26 cellular contexts compared by ENCODE assay signal in the genomic region with DNA sequence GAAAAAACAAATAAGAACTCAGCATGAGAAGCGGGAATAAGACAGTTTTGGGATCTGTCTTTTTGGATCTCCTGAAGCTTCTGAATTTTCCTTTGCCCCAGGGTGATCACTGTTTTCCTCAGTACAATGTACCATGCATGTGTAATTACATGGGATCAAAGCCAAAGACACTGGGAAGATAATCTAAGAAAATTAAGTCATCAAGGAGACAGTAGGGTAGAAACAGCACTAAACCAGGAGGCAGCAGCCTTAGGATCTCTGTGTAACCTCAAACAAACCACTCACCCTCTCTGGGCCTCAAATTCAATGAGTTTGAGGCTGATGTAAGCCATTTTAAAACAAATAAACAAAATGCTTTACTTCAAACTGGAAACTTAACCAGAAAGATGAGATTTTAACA.
DNase-seq lines count a peak whose midpoint lies in the region; ATAC-seq, FAIRE-seq and TF ChIP-seq lines count a peak whose summit lies in the region.
"Had no signal": no experiment of that assay in that cellular context is flagged by ENCODE, and none has a peak within 500 bp of the region (broad histone marks: within the 10 kb centered on the region; RNA-seq: fewer than 3 reads in every experiment).

No MANE protein-coding gene starts in this region.

- no peak overlapping the region for H3K4ac ChIP-seq in IMR-90 (ENCODE audit: low read depth, low read length)

- intact Hi-C loops in IMR-90 (cut with micrococcal nuclease) (no loop called here), esophagus squamous epithelium (cut with DNase I) (no loop called here)

- TF ChIP-seq POLR2A in IMR-90 (IDR thresholded peaks at IDR 0.05; ENCODE audit: low read depth, low read length): no peak
- no peak for TF ChIP-seq POLR2A in esophagus squamous epithelium (IDR thresholded peaks at IDR 0.05)

- H4K8ac ChIP-seq in IMR-90 (ENCODE audit: low read depth in 2 of 2, low read length in 2 of 2): no peak overlapping the region

- H3K4me3 Mint-ChIP-seq in CD4-positive, CD25-positive, alpha-beta regulatory T cell: no peak overlapping the region
- H3K4me3 Mint-ChIP-seq in activated naive CD8-positive, alpha-beta T cell treated with anti-CD3 and anti-CD28 coated beads for 36 hours: no peak overlapping the region
- H3K4me3 Mint-ChIP-seq: CD14-positive monocyte had no signal

- H3K9me3 ChIP-seq in CD4-positive, CD25-positive, alpha-beta regulatory T cell (ENCODE audit: control insufficient read depth in 2 of 2, low read length in 2 of 2): no peaks in the 10 kb centered on the region
- H3K9me3 ChIP-seq in IMR-90 (ENCODE audit: control insufficient read depth, insufficient read depth, low read length) (no peaks in the 10 kb centered on the region), keratinocyte (ENCODE audit: control insufficient read depth, low read depth, low read length) (no peaks in the 10 kb centered on the region), esophagus squamous epithelium (no peaks in the 10 kb centered on the region)
- H3K9me3 ChIP-seq: breast epithelium, SJSA1, thoracic aorta had no signal

- no peak overlapping the region for H3K4me3 ChIP-seq in CD4-positive, CD25-positive, alpha-beta regulatory T cell (ENCODE audit: low read depth, low read length)
- H3K4me3 ChIP-seq in IMR-90 (ENCODE audit: insufficient read depth, low read depth, low read length) (no peak overlapping the region), keratinocyte (ENCODE audit: control insufficient read depth in 2 of 3, extremely low read depth in 1 of 3, insufficient read depth in 2 of 3, low read depth in 1 of 3, low read length in 3 of 3) (no peak overlapping the region), esophagus squamous epithelium (no peak overlapping the region)
- H3K4me3 ChIP-seq: breast epithelium, GM12878, SJSA1, thoracic aorta had no signal

- no peak for ATAC-seq in CD4-positive, CD25-positive, alpha-beta regulatory T cell (ENCODE audit: low read depth in 2 of 2)
- ATAC-seq in IMR-90 (ENCODE audit: low read depth): peak; percentile 56
- no peak for ATAC-seq in activated naive CD4-positive, alpha-beta T cell treated with anti-CD3 and anti-CD28 coated beads, Interleukin-2, amount 50 U/mL, for 72 hours
- ATAC-seq: activated CD4-positive, CD25-positive, alpha-beta regulatory T cell treated with anti-CD3 and anti-CD28 coated beads, Interleukin-2, amount 50 U/mL, for 24 hours; foreskin keratinocyte; GM12878 had no signal

- no peak overlapping the region for H3K56ac ChIP-seq in IMR-90 (ENCODE audit: extremely low read depth, insufficient read depth, low read length)

- peaks cover 21 to 57% (median 41%) of the 10 kb centered on the region in 4 donors for H3K4me1 Mint-ChIP-seq in CD4-positive, CD25-positive, alpha-beta regulatory T cell
- peaks cover 73% of the 10 kb centered on the region for H3K4me1 Mint-ChIP-seq in activated naive CD8-positive, alpha-beta T cell treated with anti-CD3 and anti-CD28 coated beads for 36 hours
- H3K4me1 Mint-ChIP-seq: CD14-positive monocyte had no signal

- no peak overlapping the region for H3K18ac ChIP-seq in IMR-90 (ENCODE audit: low read depth, low read length)

- in situ Hi-C loops in IMR-90 (cut with MboI; ENCODE audit: low sequenced_read_pairs): no loop called here

- H3K9me3 Mint-ChIP-seq in CD4-positive, CD25-positive, alpha-beta regulatory T cell: no peaks in the 10 kb centered on the region
- no peaks in the 10 kb centered on the region for H3K9me3 Mint-ChIP-seq in activated naive CD8-positive, alpha-beta T cell treated with anti-CD3 and anti-CD28 coated beads for 36 hours
- peaks cover 0 to 4% of the 10 kb centered on the region in 2 donors for H3K9me3 Mint-ChIP-seq in activated naive CD4-positive, alpha-beta T cell treated with anti-CD3 and anti-CD28 coated beads, Interleukin-2, amount 50 U/mL, for 72 hours

- no peak overlapping the region for H3K14ac ChIP-seq in IMR-90 (replicated peaks; ENCODE audit: low read depth, low read length)

- H2AK9ac ChIP-seq in IMR-90 (replicated peaks; ENCODE audit: low read depth, low read length, poor library complexity): no peak overlapping the region

- H3K27ac ChIP-seq in CD4-positive, CD25-positive, alpha-beta regulatory T cell (ENCODE audit: insufficient read depth, low read length, poor library complexity, severe bottlenecking): no peak overlapping the region
- H3K27ac ChIP-seq in IMR-90 (ENCODE audit: insufficient read depth, low read length) (no peak overlapping the region), keratinocyte (ENCODE audit: control insufficient read depth, insufficient read depth, low read length) (no peak overlapping the region), esophagus squamous epithelium (peak overlapping the region in 1 of 4 donors; percentile 1)
- H3K27ac ChIP-seq: breast epithelium, SJSA1, thoracic aorta had no signal

- no peaks in the 10 kb centered on the region for H3K27me3 ChIP-seq in CD4-positive, CD25-positive, alpha-beta regulatory T cell (ENCODE audit: control insufficient read depth, insufficient read depth, low read length)
- no peaks in the 10 kb centered on the region for H3K27me3 ChIP-seq in IMR-90 (ENCODE audit: control insufficient read depth, insufficient read depth, low read length)
- H3K27me3 ChIP-seq in keratinocyte (ENCODE audit: control insufficient read depth, extremely low read depth, insufficient read depth, low read length): no peaks in the 10 kb centered on the region
- H3K27me3 ChIP-seq in esophagus squamous epithelium: no peaks in the 10 kb centered on the region
- H3K27me3 ChIP-seq: breast epithelium, foreskin keratinocyte, SJSA1 had no signal

- peaks cover 8% of the 10 kb centered on the region; the same call in 1 of the 2 replicates for H3K9me1 ChIP-seq in IMR-90 (ENCODE audit: insufficient read depth, low read length)
- no peaks in the 10 kb centered on the region for H3K9me1 ChIP-seq in keratinocyte (ENCODE audit: control insufficient read depth, extremely low read depth, insufficient read depth, low read length)

- dilution Hi-C loops in IMR-90 (cut with HindIII; ENCODE audit: low sequenced_read_pairs, unreplicated experiment): no loop called here
- dilution Hi-C loops in keratinocyte (cut with MboI; ENCODE audit: extremely low pct_ligation_motif_present, low sequenced_read_pairs): no loop called here

- no peaks in the 10 kb centered on the region for H3K27me3 Mint-ChIP-seq in CD4-positive, CD25-positive, alpha-beta regulatory T cell
- H3K27me3 Mint-ChIP-seq in activated naive CD8-positive, alpha-beta T cell treated with anti-CD3 and anti-CD28 coated beads for 36 hours: no peaks in the 10 kb centered on the region

- no peak for DNase-seq in CD4-positive, CD25-positive, alpha-beta regulatory T cell
- no peak for DNase-seq in IMR-90
- DNase-seq in activated naive CD8-positive, alpha-beta T cell treated with anti-CD3 and anti-CD28 coated beads for 36 hours: no peak
- no peak for DNase-seq in keratinocyte (ENCODE audit: low read depth, low spot score)
- DNase-seq in esophagus squamous epithelium (lab: John Stamatoyannopoulos, UW): no peak
- DNase-seq in HCEC 1CT: no peak
- DNase-seq in activated naive CD4-positive, alpha-beta T cell treated with anti-CD3 and anti-CD28 coated beads, Interleukin-2, amount 50 U/mL, for 72 hours (ENCODE audit: low spot score in 2 of 2): no peak
- no peak for DNase-seq in SW 1271 (lab: John Stamatoyannopoulos, UW)
- DNase-seq: activated CD8-positive, alpha-beta memory T cell treated with anti-CD3 and anti-CD28 coated beads for 24 hours; activated T-cell treated with anti-CD3 and anti-CD28 coated beads, Interleukin-2, amount 50 U/mL, for 48 hours; cortex of kidney; DMS 273 treated with DMSO at 0.1 percent for 48 hours; hippocampal formation; islet precursor cell; NCI-H187 treated with DMSO at 0.1 percent for 48 hours; NCI-H226; retina; stimulated activated CD8-positive, alpha-beta memory T cell treated with anti-CD3 and anti-CD28 coated beads, Interleukin-4, amount 100 ng/mL, for 48 hours; T-helper 9 cell had no signal

- no peak overlapping the region for H4K5ac ChIP-seq in IMR-90 (ENCODE audit: low read depth, low read length)

- no peak for FAIRE-seq in keratinocyte (lab: Jason Lieb, UNC)
- FAIRE-seq: GM12878 had no signal

- no peak overlapping the region for H3K23ac ChIP-seq in IMR-90 (ENCODE audit: low read depth, low read length)

- H2AFZ ChIP-seq in IMR-90 (replicated peaks; ENCODE audit: low read length, poor library complexity) (no peak overlapping the region), keratinocyte (ENCODE audit: control insufficient read depth, low read length) (no peak overlapping the region)

- H3K27ac Mint-ChIP-seq in CD4-positive, CD25-positive, alpha-beta regulatory T cell: peak overlapping the region in 2 of 3 donors; percentile 9 to 38
- peak overlapping the region; percentile 54 for H3K27ac Mint-ChIP-seq in activated naive CD8-positive, alpha-beta T cell treated with anti-CD3 and anti-CD28 coated beads for 36 hours
- peak overlapping the region in 1 of 2 donors; percentile 4 for H3K27ac Mint-ChIP-seq in activated naive CD4-positive, alpha-beta T cell treated with anti-CD3 and anti-CD28 coated beads, Interleukin-2, amount 50 U/mL, for 72 hours
- H3K27ac Mint-ChIP-seq: CD14-positive monocyte had no signal

- H4K20me1 ChIP-seq in IMR-90 (ENCODE audit: insufficient read depth, low read length): peaks cover 9% of the 10 kb centered on the region
- H4K20me1 ChIP-seq in keratinocyte (ENCODE audit: control insufficient read depth, extremely low read depth, insufficient read depth, low read length): no peaks in the 10 kb centered on the region

- peaks cover 0 to 11% of the 10 kb centered on the region in 2 experiments; a peak in 2 of 4 replicates for H3K79me1 ChIP-seq in IMR-90 (ENCODE audit: low read depth in 1 of 2, low read length in 2 of 2)

- TF ChIP-seq CTCF in IMR-90 (conservative IDR thresholded peaks at IDR 0.05; ENCODE audit: low read depth, low read length): no peak
- TF ChIP-seq CTCF in keratinocyte (optimal IDR thresholded peaks at IDR 0.05 in 1 of 3, IDR thresholded peaks at IDR 0.05 in 1 of 3, conservative IDR thresholded peaks at IDR 0.05 in 1 of 3; ENCODE audit: extremely low read depth in 1 of 3, insufficient read depth in 2 of 3, low read length in 3 of 3): no peak
- TF ChIP-seq CTCF in esophagus squamous epithelium (IDR thresholded peaks at IDR 0.05): no peak

- no peak overlapping the region for H2BK15ac ChIP-seq in IMR-90 (ENCODE audit: low read depth, low read length)

- no peak overlapping the region for H2BK120ac ChIP-seq in IMR-90 (ENCODE audit: low read depth, low read length)

- POLR2A ChIA-PET in IMR-90 (lab: Charles Lee; ENCODE audit: unreplicated experiment): no interaction called here

- no TSS peak for BruUV-seq in IMR-90 (replicated peaks; lab: Mats Ljungman, UMichigan)

- WGBS in IMR-90 (ENCODE audit: extremely low coverage in 2 of 2, insufficient read length in 1 of 2), 2 experiments: no CpG with 5 or more reads among the region's 1 CpG
- WGBS in esophagus squamous epithelium, 2 donors: 59 to 82% methylated on average over 1 of the region's 1 CpG

- peaks cover 18% of the 10 kb centered on the region for H3K36me3 ChIP-seq in CD4-positive, CD25-positive, alpha-beta regulatory T cell (ENCODE audit: control insufficient read depth, insufficient read depth, low read length)
- H3K36me3 ChIP-seq in IMR-90 (ENCODE audit: control insufficient read depth, insufficient read depth, low read length) (peaks cover 2% of the 10 kb centered on the region), keratinocyte (ENCODE audit: control insufficient read depth in 2 of 2, extremely low read depth in 1 of 2, insufficient read depth in 2 of 2, low read length in 2 of 2) (peaks cover 0 to 4% of the 10 kb centered on the region in 2 experiments), esophagus squamous epithelium (peaks cover 0 to 11% (median 0%) of the 10 kb centered on the region in 3 donors)
- H3K36me3 ChIP-seq: breast epithelium, SJSA1, thoracic aorta had no signal

- H2BK20ac ChIP-seq in IMR-90 (ENCODE audit: low read depth, low read length): no peak overlapping the region

- no peaks in the 10 kb centered on the region for H3K79me2 ChIP-seq in keratinocyte (ENCODE audit: control insufficient read depth, insufficient read depth, low read length)

- H3K36me3 Mint-ChIP-seq in CD4-positive, CD25-positive, alpha-beta regulatory T cell: peaks cover 43% of the 10 kb centered on the region
- H3K36me3 Mint-ChIP-seq in activated naive CD8-positive, alpha-beta T cell treated with anti-CD3 and anti-CD28 coated beads for 36 hours: peaks cover 38% of the 10 kb centered on the region
- peaks cover 22 to 27% of the 10 kb centered on the region in 2 donors for H3K36me3 Mint-ChIP-seq in activated naive CD4-positive, alpha-beta T cell treated with anti-CD3 and anti-CD28 coated beads, Interleukin-2, amount 50 U/mL, for 72 hours
- H3K36me3 Mint-ChIP-seq: CD14-positive monocyte had no signal

- H3K4me1 ChIP-seq in CD4-positive, CD25-positive, alpha-beta regulatory T cell (ENCODE audit: control insufficient read depth, insufficient read depth, low read length, poor library complexity, severe bottlenecking): peaks cover 19% of the 10 kb centered on the region
- H3K4me1 ChIP-seq in IMR-90 (ENCODE audit: control insufficient read depth, insufficient read depth, low read length) (peaks cover 2% of the 10 kb centered on the region), keratinocyte (ENCODE audit: control insufficient read depth, extremely low read depth, insufficient read depth, low read length) (peaks cover 33% of the 10 kb centered on the region), esophagus squamous epithelium (peaks cover 0 to 64% (median 21%) of the 10 kb centered on the region in 3 donors)

- H4K91ac ChIP-seq in IMR-90 (ENCODE audit: insufficient read depth, low read depth, low read length): no peak overlapping the region

- H3K9ac ChIP-seq in IMR-90 (ENCODE audit: low read depth, low read length) (no peak overlapping the region), keratinocyte (ENCODE audit: control insufficient read depth, extremely low read depth, insufficient read depth, low read length) (no peak overlapping the region)

- no peak overlapping the region for H2AK5ac ChIP-seq in IMR-90 (ENCODE audit: low read depth, low read length)

- H3K4me2 ChIP-seq in IMR-90 (ENCODE audit: low read depth, low read length) (no peak overlapping the region), keratinocyte (ENCODE audit: control insufficient read depth, extremely low read depth, insufficient read depth, low read depth, low read length) (peak overlapping the region; percentile 18)

- CTCF ChIA-PET in IMR-90 (lab: Yijun Ruan, JAX): no interaction called here

- no peak overlapping the region for H2BK5ac ChIP-seq in IMR-90 (ENCODE audit: low read depth, low read length, poor library complexity, severe bottlenecking)

- TF ChIP-seq RAD21 in IMR-90 (IDR thresholded peaks at IDR 0.05; ENCODE audit: low read length): no peak
